Comparison of ENCODE assay signal across 8 cellular contexts in genomic region chr6:85676086-85676729, GRCh38. TPM values are rescaled to one million over a fixed set of nuclear protein-coding genes. Genes with fewer than 3 reads are reported as not detected.
A peak's percentile ranks its signal among the peaks of the same experiment; 100 is the strongest.
DNase-seq lines count a peak whose midpoint lies in the region; ATAC-seq and TF ChIP-seq lines count a peak whose summit lies in the region.

No MANE protein-coding gene starts in this region.

- H3K4me1 ChIP-seq in left ventricle myocardium inferior = peaks cover 70% of the 10 kb centered on the region
- H3K4me1 ChIP-seq in ascending aorta = peaks cover 0 to 22% of the 10 kb centered on the region in 2 donors
- peaks cover 0 to 28% (median 4%) of the 10 kb centered on the region in 4 donors for H3K4me1 ChIP-seq in right lobe of liver
- H3K4me1 ChIP-seq in uterus = no peaks in the 10 kb centered on the region

- peak overlapping the region; percentile 94 for H3K27ac ChIP-seq in left ventricle myocardium inferior (replicated peaks)
- H3K27ac ChIP-seq in ascending aorta = peak overlapping the region; percentile 5 to 49
- H3K27ac ChIP-seq in right lobe of liver = peak overlapping the region in 2 of 3 donors; percentile 24 to 84
- H3K27ac ChIP-seq in uterus = peak overlapping the region; percentile 9 to 91

- H3K9me3 ChIP-seq in left ventricle myocardium inferior (replicated peaks) (no peaks in the 10 kb centered on the region), ascending aorta (no peaks in the 10 kb centered on the region), right lobe of liver (no peaks in the 10 kb centered on the region), uterus (no peaks in the 10 kb centered on the region)

- H3K4me3 ChIP-seq in left ventricle myocardium inferior (peak overlapping the region; percentile 93), ascending aorta (peak overlapping the region; percentile 90), right lobe of liver (peak overlapping the region; percentile 75 to 85 (median 81)), uterus (peak overlapping the region; percentile 70 to 94)

- TF ChIP-seq POLR2A in right lobe of liver (IDR thresholded peaks at IDR 0.05) = no peak
- no peak for TF ChIP-seq POLR2A in uterus (IDR thresholded peaks at IDR 0.05)

- WGBS in right lobe of liver (ENCODE audit: insufficient coverage, low coverage, low lambda C conversion rate, missing lambda C conversion rate) = 4% methylated on average over 6 of the region's 6 CpGs

- H3K27me3 ChIP-seq in left ventricle myocardium inferior (ENCODE audit: low read depth) = no peaks in the 10 kb centered on the region
- no peaks in the 10 kb centered on the region for H3K27me3 ChIP-seq in ascending aorta
- no peaks in the 10 kb centered on the region for H3K27me3 ChIP-seq in right lobe of liver
- H3K27me3 ChIP-seq in uterus = no peaks in the 10 kb centered on the region

- TF ChIP-seq CTCF in left ventricle myocardium inferior (IDR thresholded peaks at IDR 0.05; ENCODE audit: borderline replicate concordance) = no peak
- no peak for TF ChIP-seq CTCF in ascending aorta (IDR thresholded peaks at IDR 0.05)
- no peak for TF ChIP-seq CTCF in right lobe of liver (IDR thresholded peaks at IDR 0.05)
- no peak for TF ChIP-seq CTCF in uterus (IDR thresholded peaks at IDR 0.05)

- intact Hi-C loops in left ventricle myocardium inferior (cut with micrococcal nuclease) (no loop called here), Right ventricle myocardium inferior (cut with DNase I) (no loop called here), ascending aorta (cut with DNase I) (loop anchor here (10.0 kb wide), 1 partner anchor 211 kb away; no protein-coding TSS in a partner anchor), right lobe of liver (cut with DNase I) (loop anchor here in 1 of 2 donors (5.0 kb wide), 1 partner anchor 34 kb away; the partner anchor contains the start of gene SYNCRIP), uterus (cut with DNase I; ENCODE audit: low total_unique reads) (loop anchor here (5.0 kb wide), 1 partner anchor 34 kb away; the partner anchor contains the start of gene SYNCRIP), posterior cingulate gyrus (cut with DNase I) (loop anchor here (2.0 to 5.0 kb wide), 2 partner anchors 139 to 321 kb away; no protein-coding TSS in a partner anchor)

- ATAC-seq in Right ventricle myocardium inferior (no peak), right lobe of liver (peak in 2 of 4 donors; percentile 4 to 8)

- DNase-seq in left ventricle myocardium inferior = no peak
- DNase-seq in Right ventricle myocardium inferior (ENCODE audit: missing footprints) = no peak
- DNase-seq in ascending aorta (ENCODE audit: low spot score in 2 of 2) = no peak
- DNase-seq in right lobe of liver = no peak
- no peak for DNase-seq in uterus
- DNase-seq in posterior cingulate gyrus = no peak
- DNase-seq in OCI-M1 (lab: John Stamatoyannopoulos, UW) = no peak
- DNase-seq in GOT3 (lab: John Stamatoyannopoulos, UW) = no peak

- H3K36me3 ChIP-seq in left ventricle myocardium inferior = peaks cover 4% of the 10 kb centered on the region
- H3K36me3 ChIP-seq in ascending aorta = peaks cover 0 to 8% of the 10 kb centered on the region in 2 donors
- no peaks in the 10 kb centered on the region for H3K36me3 ChIP-seq in right lobe of liver
- no peaks in the 10 kb centered on the region for H3K36me3 ChIP-seq in uterus

RNA-seq across cellular contexts. Expression of gene SYNCRIP, which starts 33.5 kb away (rescaled TPM):
- total RNA-seq in left ventricle myocardium inferior (61.2 TPM), Right ventricle myocardium inferior (53.0 TPM), ascending aorta (25.3 TPM), right lobe of liver (10 to 100 TPM; 27.8 to 47.3 (median 39.4) TPM), uterus (100 to 1,000 TPM in 2 of 4 donors, 10 to 100 TPM in 2; 25.1 to 147 (median 106) TPM)

Comparison
In these comparisons a context has a peak if more than half of its experiments do, and no peak if none do; other contexts are left out.
1. H3K27ac ChIP-seq: peak in every context shown above with its lines; median percentile 94 in left ventricle myocardium inferior; 54 in right lobe of liver; 50 in uterus; 27 in ascending aorta.
2. intact Hi-C loops: an anchor here in ascending aorta (10.0 kb wide), uterus (5.0 kb wide) and posterior cingulate gyrus (2.0 to 5.0 kb wide); none called in left ventricle myocardium inferior and Right ventricle myocardium inferior.